Comparison of ENCODE assay signal across 1 cellular context in the genomic region with DNA sequence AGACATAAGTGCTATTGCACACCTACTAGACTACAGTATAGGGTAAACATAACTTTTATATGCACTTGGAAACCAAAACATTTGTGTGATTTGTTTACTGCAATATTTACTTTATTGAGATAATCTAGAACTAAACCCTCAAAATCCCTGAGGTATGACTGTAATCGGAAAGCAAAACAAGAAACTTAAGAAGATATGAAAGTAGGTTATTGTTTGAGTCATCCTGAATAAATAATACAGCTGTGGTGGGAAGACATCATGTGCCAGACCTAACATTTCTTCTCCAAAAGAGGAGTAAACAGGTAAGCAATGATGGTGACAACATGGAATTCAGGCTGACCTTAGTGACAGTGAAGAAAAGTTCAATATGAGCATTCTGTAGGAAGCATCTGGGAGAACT.
TF ChIP-seq lines count a peak whose summit lies in the region.

No MANE protein-coding gene starts in this region.

TF ChIP-seq in A549, 52 proteins besides CTCF, POLR2A, EP300 and RAD21 (continued from another document):
- TF ChIP-seq, protein P1, sequence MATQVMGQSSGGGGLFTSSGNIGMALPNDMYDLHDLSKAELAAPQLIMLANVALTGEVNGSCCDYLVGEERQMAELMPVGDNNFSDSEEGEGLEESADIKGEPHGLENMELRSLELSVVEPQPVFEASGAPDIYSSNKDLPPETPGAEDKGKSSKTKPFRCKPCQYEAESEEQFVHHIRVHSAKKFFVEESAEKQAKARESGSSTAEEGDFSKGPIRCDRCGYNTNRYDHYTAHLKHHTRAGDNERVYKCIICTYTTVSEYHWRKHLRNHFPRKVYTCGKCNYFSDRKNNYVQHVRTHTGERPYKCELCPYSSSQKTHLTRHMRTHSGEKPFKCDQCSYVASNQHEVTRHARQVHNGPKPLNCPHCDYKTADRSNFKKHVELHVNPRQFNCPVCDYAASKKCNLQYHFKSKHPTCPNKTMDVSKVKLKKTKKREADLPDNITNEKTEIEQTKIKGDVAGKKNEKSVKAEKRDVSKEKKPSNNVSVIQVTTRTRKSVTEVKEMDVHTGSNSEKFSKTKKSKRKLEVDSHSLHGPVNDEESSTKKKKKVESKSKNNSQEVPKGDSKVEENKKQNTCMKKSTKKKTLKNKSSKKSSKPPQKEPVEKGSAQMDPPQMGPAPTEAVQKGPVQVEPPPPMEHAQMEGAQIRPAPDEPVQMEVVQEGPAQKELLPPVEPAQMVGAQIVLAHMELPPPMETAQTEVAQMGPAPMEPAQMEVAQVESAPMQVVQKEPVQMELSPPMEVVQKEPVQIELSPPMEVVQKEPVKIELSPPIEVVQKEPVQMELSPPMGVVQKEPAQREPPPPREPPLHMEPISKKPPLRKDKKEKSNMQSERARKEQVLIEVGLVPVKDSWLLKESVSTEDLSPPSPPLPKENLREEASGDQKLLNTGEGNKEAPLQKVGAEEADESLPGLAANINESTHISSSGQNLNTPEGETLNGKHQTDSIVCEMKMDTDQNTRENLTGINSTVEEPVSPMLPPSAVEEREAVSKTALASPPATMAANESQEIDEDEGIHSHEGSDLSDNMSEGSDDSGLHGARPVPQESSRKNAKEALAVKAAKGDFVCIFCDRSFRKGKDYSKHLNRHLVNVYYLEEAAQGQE (IDR thresholded peaks at IDR 0.05) = no peak
